ENCODE assay signal across 21 cellular contexts in genomic region chr14:89639687-89640086, GRCh38.
A peak's percentile ranks its signal among the peaks of the same experiment; 100 is the strongest.
DNase-seq lines count a peak whose midpoint lies in the region; ATAC-seq, FAIRE-seq and TF ChIP-seq lines count a peak whose summit lies in the region.
"Had no signal": no experiment of that assay in that cellular context is flagged by ENCODE, and none has a peak within 500 bp of the region (broad histone marks: within the 10 kb centered on the region; RNA-seq: fewer than 3 reads in every experiment).

No MANE protein-coding gene starts in this region.

- in situ Hi-C loops in HepG2 (cut with HindIII; ENCODE audit: extremely low pct_ligation_motif_present, low pct_unique_long_range_greater_than_20kb): no loop called here

- intact Hi-C loops in HepG2 (cut with micrococcal nuclease; ENCODE audit: unreplicated experiment): no loop called here
- intact Hi-C loops in right lobe of liver (cut with DNase I): no loop called here
- intact Hi-C loops in vagina (cut with DNase I): no loop called here

- TF ChIP-seq POLR2A in HepG2 (IDR thresholded peaks at IDR 0.05; ENCODE audit: insufficient read depth in 1 of 2, low read depth in 2 of 2, low read length in 2 of 2): no peak
- TF ChIP-seq POLR2A in right lobe of liver (IDR thresholded peaks at IDR 0.05): no peak
- TF ChIP-seq POLR2A in vagina (IDR thresholded peaks at IDR 0.05): no peak

- H4K20me1 ChIP-seq in HepG2 (ENCODE audit: insufficient read depth, low read length): no peaks in the 10 kb centered on the region

- no peak overlapping the region for H3K9ac ChIP-seq in HepG2 (ENCODE audit: insufficient read depth, low read depth, low read length)

- H3K36me3 ChIP-seq in HepG2 (replicated peaks in 1 of 2; ENCODE audit: control insufficient read depth in 1 of 2, insufficient read depth in 2 of 2, low read length in 2 of 2): no peaks in the 10 kb centered on the region
- no peaks in the 10 kb centered on the region for H3K36me3 ChIP-seq in right lobe of liver
- no peaks in the 10 kb centered on the region for H3K36me3 ChIP-seq in vagina
- H3K36me3 ChIP-seq: gastrocnemius medialis had no signal

- BruUV-seq in HepG2 (replicated peaks; lab: Mats Ljungman, UMichigan): no TSS peak

- no peaks in the 10 kb centered on the region for H3K9me3 Mint-ChIP-seq in T-cell
- H3K9me3 Mint-ChIP-seq in activated naive CD8-positive, alpha-beta T cell treated with anti-CD3 and anti-CD28 coated beads, Interleukin-2, amount 50 U/mL, for 24 hours: peaks cover 16% of the 10 kb centered on the region

- CTCF ChIA-PET in HepG2 (lab: Yijun Ruan, JAX; ENCODE audit: low intra/inter-chr PET ratio, low total read pairs) (no interaction called here), T-cell (lab: Charles Lee) (interaction anchor here in 1 of 2 donors (1.4 kb wide), 1 partner anchor 81 kb away, joined by 5 read pairs; no protein-coding TSS in a partner anchor)

- H3K4me1 ChIP-seq in HepG2 (ENCODE audit: insufficient read depth, low read length) (peaks cover 28% of the 10 kb centered on the region), right lobe of liver (peaks cover 0 to 18% (median 0%) of the 10 kb centered on the region in 4 donors), vagina (no peaks in the 10 kb centered on the region)
- H3K4me1 ChIP-seq: gastrocnemius medialis had no signal

- FAIRE-seq in HepG2 (lab: Jason Lieb, UNC) (no peak), RCC 7860 (lab: Jason Lieb, UNC) (no peak)
- FAIRE-seq: endometrium had no signal

- POLR2A ChIA-PET in HepG2 (lab: Yijun Ruan, JAX): no interaction called here
- POLR2A ChIA-PET in T-cell (lab: Charles Lee): interaction anchor here in 1 of 2 donors (0.7 kb wide), 1 partner anchor 81 kb away, joined by 3 read pairs; no protein-coding TSS in a partner anchor

- TF ChIP-seq EP300 in HepG2 (IDR thresholded peaks at IDR 0.05; ENCODE audit: low read depth in 2 of 2, low read length in 2 of 2): no peak
- TF ChIP-seq EP300 in HepG2 (CRISPR knock-in tag; IDR thresholded peaks at IDR 0.05; ENCODE audit: borderline replicate concordance): no peak

- H3K4me3 Mint-ChIP-seq in T-cell: no peak overlapping the region
- H3K4me3 Mint-ChIP-seq in activated naive CD8-positive, alpha-beta T cell treated with anti-CD3 and anti-CD28 coated beads, Interleukin-2, amount 50 U/mL, for 24 hours: no peak overlapping the region
- H3K4me3 Mint-ChIP-seq: nephron had no signal

- H3K27me3 Mint-ChIP-seq in T-cell: no peaks in the 10 kb centered on the region
- no peaks in the 10 kb centered on the region for H3K27me3 Mint-ChIP-seq in activated naive CD8-positive, alpha-beta T cell treated with anti-CD3 and anti-CD28 coated beads, Interleukin-2, amount 50 U/mL, for 24 hours

- 84% methylated on average over 1 of the region's 1 CpG for WGBS in HepG2 (ENCODE audit: low lambda C conversion rate)
- WGBS in right lobe of liver (ENCODE audit: insufficient coverage, low coverage, low lambda C conversion rate, missing lambda C conversion rate): 91% methylated on average over 1 of the region's 1 CpG

- peaks cover 0 to 3% of the 10 kb centered on the region in 2 experiments; a peak in 2 of 5 replicates for H3K27me3 ChIP-seq in HepG2 (ENCODE audit: control insufficient read depth in 1 of 2, insufficient read depth in 2 of 2, low read length in 2 of 2)
- no peaks in the 10 kb centered on the region for H3K27me3 ChIP-seq in right lobe of liver
- no peaks in the 10 kb centered on the region for H3K27me3 ChIP-seq in vagina
- H3K27me3 ChIP-seq: gastrocnemius medialis had no signal

- no peak for DNase-seq in HepG2 (ENCODE audit: low spot score)
- DNase-seq in right lobe of liver: no peak
- DNase-seq in T-cell: no peak
- DNase-seq in activated naive CD8-positive, alpha-beta T cell treated with anti-CD3 and anti-CD28 coated beads, Interleukin-2, amount 50 U/mL, for 24 hours: no peak
- DNase-seq in NOMO-1 (lab: John Stamatoyannopoulos, UW; ENCODE audit: unreplicated experiment in 2 of 2): no peak
- DNase-seq in vagina (ENCODE audit: extremely low spot score in 2 of 2): no peak
- DNase-seq in RCC 7860 (ENCODE audit: low spot score): no peak
- DNase-seq: anterior cingulate cortex, caudate nucleus, dermis blood vessel endothelial cell, gastrocnemius medialis, hypothalamus, NCI-H2081, NCI-H345, NCI-H748 treated with DMSO at 0.1 percent for 48 hours, retina had no signal

- no peak overlapping the region for H3K4me2 ChIP-seq in HepG2 (ENCODE audit: low read depth, low read length)

- H3K27ac Mint-ChIP-seq in T-cell: peak overlapping the region; percentile 35 to 55
- H3K27ac Mint-ChIP-seq in activated naive CD8-positive, alpha-beta T cell treated with anti-CD3 and anti-CD28 coated beads, Interleukin-2, amount 50 U/mL, for 24 hours: peak overlapping the region; percentile 55
- H3K27ac Mint-ChIP-seq: nephron had no signal

- no peaks in the 10 kb centered on the region for H3K79me2 ChIP-seq in HepG2 (ENCODE audit: insufficient read depth, low read length)

- no peak for ATAC-seq in HepG2
- no peak for ATAC-seq in right lobe of liver
- ATAC-seq in T-cell (replicated peaks in 1 of 4): no peak
- no peak for ATAC-seq in activated naive CD8-positive, alpha-beta T cell treated with anti-CD3 and anti-CD28 coated beads, Interleukin-2, amount 50 U/mL, for 24 hours
- ATAC-seq: gastrocnemius medialis, left lobe of liver had no signal

- H2AFZ ChIP-seq in HepG2 (ENCODE audit: low read length): peak overlapping the region; percentile 52

- H3K36me3 Mint-ChIP-seq in T-cell: no peaks in the 10 kb centered on the region
- peaks cover 9% of the 10 kb centered on the region for H3K36me3 Mint-ChIP-seq in activated naive CD8-positive, alpha-beta T cell treated with anti-CD3 and anti-CD28 coated beads, Interleukin-2, amount 50 U/mL, for 24 hours (ENCODE audit: low read depth)

- H3K4me1 Mint-ChIP-seq in T-cell: peaks cover 45 to 54% (median 51%) of the 10 kb centered on the region in 3 donors
- peaks cover 68% of the 10 kb centered on the region for H3K4me1 Mint-ChIP-seq in activated naive CD8-positive, alpha-beta T cell treated with anti-CD3 and anti-CD28 coated beads, Interleukin-2, amount 50 U/mL, for 24 hours
- H3K4me1 Mint-ChIP-seq: nephron had no signal

- no peak overlapping the region for H3K4me3 ChIP-seq in HepG2 (replicated peaks in 1 of 3; ENCODE audit: insufficient read depth in 1 of 3, low read depth in 2 of 3, low read length in 3 of 3)
- H3K4me3 ChIP-seq in right lobe of liver: no peak overlapping the region
- H3K4me3 ChIP-seq in vagina: no peak overlapping the region
- H3K4me3 ChIP-seq: gastrocnemius medialis, SK-N-MC had no signal

- TF ChIP-seq RAD21 in HepG2 (CRISPR knock-in tag; IDR thresholded peaks at IDR 0.05): no peak

- TF ChIP-seq CTCF in HepG2 (CRISPR knock-in tag; IDR thresholded peaks at IDR 0.05): no peak
- TF ChIP-seq CTCF in right lobe of liver (IDR thresholded peaks at IDR 0.05): no peak
- no peak for TF ChIP-seq CTCF in vagina (IDR thresholded peaks at IDR 0.05)

- H3K27ac ChIP-seq in HepG2 (ENCODE audit: extremely low read length, insufficient read depth, low read length) (no peak overlapping the region), right lobe of liver (no peak overlapping the region), vagina (no peak overlapping the region)
- H3K27ac ChIP-seq: gastrocnemius medialis, SK-N-MC, VCaP had no signal

- H3K9me3 ChIP-seq in HepG2 (ENCODE audit: low read length) (no peaks in the 10 kb centered on the region), right lobe of liver (no peaks in the 10 kb centered on the region), vagina (no peaks in the 10 kb centered on the region)
- H3K9me3 ChIP-seq: gastrocnemius medialis had no signal

TF ChIP-seq in HepG2, 621 proteins besides CTCF, POLR2A, EP300 and RAD21:
- TF ChIP-seq TGIF2 (CRISPR knock-in tag; IDR thresholded peaks at IDR 0.05) (no peak), ZNF761 (CRISPR knock-in tag; conservative IDR thresholded peaks at IDR 0.05) (no peak), ZKSCAN5 (CRISPR knock-in tag; IDR thresholded peaks at IDR 0.05) (no peak), MTERF4 (CRISPR knock-in tag; IDR thresholded peaks at IDR 0.05) (no peak), CBX1 (IDR thresholded peaks at IDR 0.05; ENCODE audit: low read depth) (no peak), ZNF841 (CRISPR knock-in tag; IDR thresholded peaks at IDR 0.05; ENCODE audit: borderline replicate concordance) (no peak), ZNF230 (CRISPR knock-in tag; IDR thresholded peaks at IDR 0.05) (no peak), SP4 (CRISPR knock-in tag; IDR thresholded peaks at IDR 0.05) (no peak), BHLHE40 (IDR thresholded peaks at IDR 0.05; ENCODE audit: low read length) (no peak), TEF (CRISPR knock-in tag; IDR thresholded peaks at IDR 0.05) (no peak), ZMYM4 (CRISPR knock-in tag; IDR thresholded peaks at IDR 0.05) (no peak), MBNL3 (CRISPR knock-in tag; conservative IDR thresholded peaks at IDR 0.05) (no peak), DNMT1 (CRISPR knock-in tag; IDR thresholded peaks at IDR 0.05) (no peak), ZNF605 (CRISPR knock-in tag; IDR thresholded peaks at IDR 0.05) (no peak), RFX3 (CRISPR knock-in tag; IDR thresholded peaks at IDR 0.05) (no peak), ZBTB7B (CRISPR knock-in tag; IDR thresholded peaks at IDR 0.05) (no peak)
